In genomic region chr14:89773151-89773550, GRCh38 we compare ENCODE assay signal across 10 cellular contexts.
DNase-seq lines count a peak whose midpoint lies in the region; ATAC-seq and TF ChIP-seq lines count a peak whose summit lies in the region.
"Had no signal": no experiment of that assay in that cellular context is flagged by ENCODE, and none has a peak within 500 bp of the region (broad histone marks: within the 10 kb centered on the region; RNA-seq: fewer than 3 reads in every experiment).

No MANE protein-coding gene starts in this region.

- no peaks in the 10 kb centered on the region for H3K79me2 ChIP-seq in DOHH2 (ENCODE audit: control insufficient read depth, low read length)

- H3K27ac ChIP-seq in DOHH2 (ENCODE audit: low read depth, low read length), result no peak overlapping the region
- H3K27ac ChIP-seq: epithelial cell of prostate had no signal

- H3K4me2 ChIP-seq in DOHH2 (ENCODE audit: low read length), result peak overlapping the region; percentile 52

- no peaks in the 10 kb centered on the region; the same call in 1 of the 2 replicates for H3K27me3 Mint-ChIP-seq in WTC11 (ENCODE audit: low read depth)
- peaks cover 10% of the 10 kb centered on the region for H3K27me3 Mint-ChIP-seq in activated T-helper 2 cell treated with anti-CD3 and anti-CD28 coated beads, Interferon-gamma antibody, Interleukin-2, Interleukin-4, amounts not matched to agents 10 μg/mL and 5 μg/mL and 100 μg/mL, durations not matched to agents 14 hours and 24 hours and 36 hours (ENCODE audit: low read depth)

- no peak for TF ChIP-seq CTCF in DOHH2 (IDR thresholded peaks at IDR 0.05; ENCODE audit: low read depth, low read length, poor library complexity, severe bottlenecking)
- TF ChIP-seq CTCF in WTC11 (IDR thresholded peaks at IDR 0.05), result no peak

- 0 out of 2 replicates have a peak overlapping the region, but pooled peaks have one; percentile 51 for H3K27ac Mint-ChIP-seq in WTC11
- H3K27ac Mint-ChIP-seq in activated T-helper 2 cell treated with anti-CD3 and anti-CD28 coated beads, Interferon-gamma antibody, Interleukin-2, Interleukin-4, amounts not matched to agents 10 μg/mL and 5 μg/mL and 100 μg/mL, durations not matched to agents 14 hours and 24 hours and 36 hours, result no peak overlapping the region
- H3K27ac Mint-ChIP-seq: nephron had no signal

- CTCF ChIA-PET in WTC11 (lab: Charles Lee), result interaction anchor here (0.5 to 0.6 kb wide), 2 partner anchors 344 to 381 kb away, joined by 3 read pairs; no protein-coding TSS in a partner anchor

- ATAC-seq in GM19372 (IDR thresholded peaks at IDR 0.05; ENCODE audit: low read depth, unreplicated experiment) (peak; percentile 25), HG03064 (IDR thresholded peaks at IDR 0.05; ENCODE audit: low read depth, unreplicated experiment) (peak; percentile 55), WTC11 (no peak)

- H3K9me2 ChIP-seq in DOHH2 (replicated peaks; ENCODE audit: control insufficient read depth, low read length), result no peaks in the 10 kb centered on the region

- peaks cover 3% of the 10 kb centered on the region; the same call in 1 of the 2 replicates for H3F3A ChIP-seq in DOHH2 (ENCODE audit: control insufficient read depth, insufficient read depth)

- H3K4me1 ChIP-seq in DOHH2 (ENCODE audit: control insufficient read depth, low read length), result peaks cover 18% of the 10 kb centered on the region

- H4K20me1 ChIP-seq in DOHH2 (ENCODE audit: control insufficient read depth, insufficient read depth, low read depth, low read length), result no peaks in the 10 kb centered on the region

- intact Hi-C loops in activated T-helper 2 cell treated with anti-CD3 and anti-CD28 coated beads, Interferon-gamma antibody, Interleukin-2, Interleukin-4, amounts not matched to agents 10 μg/mL and 5 μg/mL and 100 μg/mL, durations not matched to agents 14 hours and 24 hours and 36 hours (cut with micrococcal nuclease), result loop anchor here (2.0 to 10.0 kb wide), 5 partner anchors 91 to 732 kb away; partner anchors contain the start of gene FOXN3

- DNase-seq in WTC11 (ENCODE audit: low spot score) (no peak), NCI-H1694 (lab: John Stamatoyannopoulos, UW) (no peak)
- no peak for DNase-seq in activated T-helper 2 cell treated with anti-CD3 and anti-CD28 coated beads, Interferon-gamma antibody, Interleukin-2, Interleukin-4, amounts not matched to agents 10 μg/mL and 5 μg/mL and 100 μg/mL, durations not matched to agents 14 hours and 24 hours and 36 hours (ENCODE audit: low spot score)
- no peak for DNase-seq in effector CD8-positive, alpha-beta T cell (lab: John Stamatoyannopoulos, UW)
- DNase-seq in stimulated activated CD4-positive, alpha-beta T cell treated with anti-CD3 and anti-CD28 coated beads, Interleukin-1b, Interleukin-23, amount 100 ng/mL, for 48 hours, result no peak

- peaks cover 32% of the 10 kb centered on the region for H3K27me3 ChIP-seq in DOHH2 (ENCODE audit: control insufficient read depth, low read length)

- no peaks in the 10 kb centered on the region for H3K9me3 ChIP-seq in DOHH2 (ENCODE audit: control insufficient read depth, insufficient read depth, low read length)

- no peak overlapping the region for H3K4me3 Mint-ChIP-seq in WTC11
- no peak overlapping the region for H3K4me3 Mint-ChIP-seq in activated T-helper 2 cell treated with anti-CD3 and anti-CD28 coated beads, Interferon-gamma antibody, Interleukin-2, Interleukin-4, amounts not matched to agents 10 μg/mL and 5 μg/mL and 100 μg/mL, durations not matched to agents 14 hours and 24 hours and 36 hours (ENCODE audit: low read depth)
- H3K4me3 Mint-ChIP-seq: nephron had no signal

- H3K36me3 ChIP-seq in DOHH2 (ENCODE audit: control insufficient read depth, low read length), result no peaks in the 10 kb centered on the region

- H3K36me3 Mint-ChIP-seq in WTC11, result no peaks in the 10 kb centered on the region
- H3K36me3 Mint-ChIP-seq in activated T-helper 2 cell treated with anti-CD3 and anti-CD28 coated beads, Interferon-gamma antibody, Interleukin-2, Interleukin-4, amounts not matched to agents 10 μg/mL and 5 μg/mL and 100 μg/mL, durations not matched to agents 14 hours and 24 hours and 36 hours (ENCODE audit: low read depth), result no peaks in the 10 kb centered on the region

- POLR2A ChIA-PET in WTC11 (lab: Charles Lee), result interaction anchor here (0.6 kb wide), 1 partner anchor 202 kb away, joined by 6 read pairs; no protein-coding TSS in a partner anchor

- H3K4me3 ChIP-seq in DOHH2 (ENCODE audit: low read length), result peak overlapping the region; percentile 30; the same call in 1 of the 2 replicates

- no peaks in the 10 kb centered on the region for H3K9me3 Mint-ChIP-seq in WTC11
- no peaks in the 10 kb centered on the region for H3K9me3 Mint-ChIP-seq in activated T-helper 2 cell treated with anti-CD3 and anti-CD28 coated beads, Interferon-gamma antibody, Interleukin-2, Interleukin-4, amounts not matched to agents 10 μg/mL and 5 μg/mL and 100 μg/mL, durations not matched to agents 14 hours and 24 hours and 36 hours
- H3K9me3 Mint-ChIP-seq: nephron had no signal

- H3K4me1 Mint-ChIP-seq in WTC11, result peaks cover 39% of the 10 kb centered on the region
- H3K4me1 Mint-ChIP-seq in activated T-helper 2 cell treated with anti-CD3 and anti-CD28 coated beads, Interferon-gamma antibody, Interleukin-2, Interleukin-4, amounts not matched to agents 10 μg/mL and 5 μg/mL and 100 μg/mL, durations not matched to agents 14 hours and 24 hours and 36 hours (ENCODE audit: low read depth), result peaks cover 23% of the 10 kb centered on the region

TF ChIP-seq in WTC11, 78 proteins besides CTCF, POLR2A, EP300 and RAD21 (continues in another document):
- no peak for TF ChIP-seq NFATC4 (CRISPR knock-in tag; IDR thresholded peaks at IDR 0.05)
- TF ChIP-seq, protein P1, sequence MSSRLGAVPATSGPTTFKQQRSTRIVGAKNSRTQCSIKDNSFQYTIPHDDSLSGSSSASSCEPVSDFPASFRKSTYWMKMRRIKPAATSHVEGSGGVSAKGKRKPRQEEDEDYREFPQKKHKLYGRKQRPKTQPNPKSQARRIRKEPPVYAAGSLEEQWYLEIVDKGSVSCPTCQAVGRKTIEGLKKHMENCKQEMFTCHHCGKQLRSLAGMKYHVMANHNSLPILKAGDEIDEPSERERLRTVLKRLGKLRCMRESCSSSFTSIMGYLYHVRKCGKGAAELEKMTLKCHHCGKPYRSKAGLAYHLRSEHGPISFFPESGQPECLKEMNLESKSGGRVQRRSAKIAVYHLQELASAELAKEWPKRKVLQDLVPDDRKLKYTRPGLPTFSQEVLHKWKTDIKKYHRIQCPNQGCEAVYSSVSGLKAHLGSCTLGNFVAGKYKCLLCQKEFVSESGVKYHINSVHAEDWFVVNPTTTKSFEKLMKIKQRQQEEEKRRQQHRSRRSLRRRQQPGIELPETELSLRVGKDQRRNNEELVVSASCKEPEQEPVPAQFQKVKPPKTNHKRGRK (CRISPR knock-in tag; IDR thresholded peaks at IDR 0.05; ENCODE audit: borderline replicate concordance), result no peak
- no peak for TF ChIP-seq SP1 (CRISPR knock-in tag; conservative IDR thresholded peaks at IDR 0.05)
- TF ChIP-seq IRF1 (CRISPR knock-in tag; IDR thresholded peaks at IDR 0.05), result no peak
- no peak for TF ChIP-seq ZBTB21 (CRISPR knock-in tag; IDR thresholded peaks at IDR 0.05; ENCODE audit: borderline replicate concordance)
- no peak for TF ChIP-seq ZNF232 (CRISPR knock-in tag; IDR thresholded peaks at IDR 0.05)
- no peak for TF ChIP-seq HMGXB4 (CRISPR knock-in tag; IDR thresholded peaks at IDR 0.05)
- TF ChIP-seq ERG (CRISPR knock-in tag; IDR thresholded peaks at IDR 0.05), result no peak
- no peak for TF ChIP-seq ZNF671 (CRISPR knock-in tag; IDR thresholded peaks at IDR 0.05)
